ENCODE assay signal across 1 cellular context in the genomic region with DNA sequence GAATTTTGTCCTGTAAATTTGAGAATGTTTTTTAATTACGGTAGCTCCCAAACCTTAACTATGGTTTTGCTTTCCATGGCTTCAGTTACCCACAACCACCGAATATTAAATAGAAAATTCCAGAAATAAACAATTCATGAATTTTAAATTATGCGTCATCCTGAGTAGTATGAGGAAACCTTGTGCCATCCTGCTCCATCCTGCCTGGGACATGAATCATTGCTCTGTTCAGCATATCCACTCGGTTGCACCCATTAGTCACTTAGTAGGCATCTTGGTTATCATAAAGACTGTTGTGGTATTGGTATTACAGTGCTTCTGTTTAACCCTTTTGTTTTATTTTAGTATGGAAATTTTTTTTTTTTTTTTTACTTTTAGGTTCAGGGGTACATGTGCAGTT.
TF ChIP-seq lines count a peak whose summit lies in the region.

No MANE protein-coding gene starts in this region.

TF ChIP-seq in IMR-90, 13 proteins besides CTCF, POLR2A, EP300 and RAD21:
- peak; percentile 47; the same call in 1 of the 2 replicates for TF ChIP-seq MAFK (IDR thresholded peaks at IDR 0.05; ENCODE audit: low read depth, low read length)
- peak; percentile 14 for TF ChIP-seq RCOR1 (IDR thresholded peaks at IDR 0.05; ENCODE audit: insufficient replicate concordance, low read length)
- no peak for TF ChIP-seq SMC3 (IDR thresholded peaks at IDR 0.05; ENCODE audit: low read depth, low read length)
- TF ChIP-seq MXI1 (IDR thresholded peaks at IDR 0.05; ENCODE audit: borderline replicate concordance, low read depth, low read length): no peak
- peak; percentile 73 for TF ChIP-seq FOS (IDR thresholded peaks at IDR 0.05; ENCODE audit: low read depth, low read length)
- peak; percentile 92 for TF ChIP-seq CEBPB (IDR thresholded peaks at IDR 0.05; ENCODE audit: low read depth, low read length)
- peak; percentile 37; the same call in 1 of the 2 replicates for TF ChIP-seq BHLHE40 (IDR thresholded peaks at IDR 0.05; ENCODE audit: low read depth, low read length)
- no peak for TF ChIP-seq NFE2L2 (IDR thresholded peaks at IDR 0.05; ENCODE audit: low read depth, low read length)
